16 cellular contexts compared by ENCODE assay signal in the genomic region with DNA sequence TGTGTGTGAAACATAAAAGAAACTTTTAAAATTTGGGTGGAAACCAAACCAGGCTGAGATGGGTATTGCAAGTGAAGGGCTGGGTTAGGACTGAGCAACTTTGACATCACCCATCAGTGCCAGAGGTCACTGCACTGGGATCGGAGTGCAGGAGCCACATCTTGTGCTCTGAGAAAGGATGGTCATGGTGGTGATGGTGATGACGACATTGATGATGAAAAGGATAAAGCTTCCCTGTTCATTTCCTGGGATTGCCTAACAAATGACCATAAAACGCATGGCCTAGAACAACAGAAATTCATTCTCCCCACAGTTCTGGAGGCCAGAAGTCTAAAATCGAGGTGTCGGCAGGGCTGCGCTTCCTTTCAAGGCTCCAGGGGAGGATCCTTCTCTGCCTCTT.
DNase-seq lines count a peak whose midpoint lies in the region; ATAC-seq and TF ChIP-seq lines count a peak whose summit lies in the region.
"Had no signal": no experiment of that assay in that cellular context is flagged by ENCODE, and none has a peak within 500 bp of the region (broad histone marks: within the 10 kb centered on the region; RNA-seq: fewer than 3 reads in every experiment).

No MANE protein-coding gene starts in this region.

- peak overlapping the region in 4 of 7 donors; percentile 7 to 85 (median 39) for H3K27ac Mint-ChIP-seq in CD14-positive monocyte
- H3K27ac Mint-ChIP-seq in CD8-positive, alpha-beta memory T cell: peak overlapping the region in 5 of 8 donors; percentile 7 to 98 (median 87)
- H3K27ac Mint-ChIP-seq in activated CD4-positive, alpha-beta memory T cell treated with anti-CD3 and anti-CD28 coated beads for 36 hours: peak overlapping the region; percentile 2
- peak overlapping the region; percentile 87 to 94 for H3K27ac Mint-ChIP-seq in effector memory CD8-positive, alpha-beta T cell
- H3K27ac Mint-ChIP-seq: B cell, H9 had no signal

- H3K27me3 Mint-ChIP-seq in CD14-positive monocyte (ENCODE audit: low read depth in 3 of 3): peaks cover 10 to 21% (median 11%) of the 10 kb centered on the region in 3 donors
- H3K27me3 Mint-ChIP-seq in CD8-positive, alpha-beta memory T cell: no peaks in the 10 kb centered on the region
- H3K27me3 Mint-ChIP-seq in activated CD4-positive, alpha-beta memory T cell treated with anti-CD3 and anti-CD28 coated beads for 36 hours: peaks cover 5% of the 10 kb centered on the region
- no peaks in the 10 kb centered on the region for H3K27me3 Mint-ChIP-seq in effector memory CD8-positive, alpha-beta T cell

- intact Hi-C loops in CD14-positive monocyte (cut with micrococcal nuclease) (no loop called here), thyroid gland (cut with DNase I) (no loop called here)
- intact Hi-C loops in activated CD4-positive, alpha-beta memory T cell treated with anti-CD3 and anti-CD28 coated beads for 36 hours (cut with micrococcal nuclease): loop anchor here (10.0 kb wide), 1 partner anchor 1528 kb away; a partner anchor contains a TSS

- peaks cover 12% of the 10 kb centered on the region for H3K4me1 Mint-ChIP-seq in CD14-positive monocyte
- peaks cover 58 to 81% (median 73%) of the 10 kb centered on the region in 3 donors for H3K4me1 Mint-ChIP-seq in CD8-positive, alpha-beta memory T cell
- H3K4me1 Mint-ChIP-seq in activated CD4-positive, alpha-beta memory T cell treated with anti-CD3 and anti-CD28 coated beads for 36 hours (ENCODE audit: low read depth): peaks cover 84% of the 10 kb centered on the region
- peaks cover 51 to 58% of the 10 kb centered on the region in 2 donors for H3K4me1 Mint-ChIP-seq in effector memory CD8-positive, alpha-beta T cell (ENCODE audit: low read depth in 2 of 2)

- peaks cover 51% of the 10 kb centered on the region for H3K4me1 ChIP-seq in CD8-positive, alpha-beta memory T cell (ENCODE audit: insufficient read depth, low read length)
- H3K4me1 ChIP-seq in thyroid gland: peaks cover 23 to 26% of the 10 kb centered on the region in 2 donors

- no peak overlapping the region for H3K4me3 Mint-ChIP-seq in CD14-positive monocyte
- no peak overlapping the region for H3K4me3 Mint-ChIP-seq in CD8-positive, alpha-beta memory T cell
- H3K4me3 Mint-ChIP-seq in activated CD4-positive, alpha-beta memory T cell treated with anti-CD3 and anti-CD28 coated beads for 36 hours: no peak overlapping the region
- no peak overlapping the region for H3K4me3 Mint-ChIP-seq in effector memory CD8-positive, alpha-beta T cell
- H3K4me3 Mint-ChIP-seq: B cell, H9 had no signal

- no peaks in the 10 kb centered on the region for H3K36me3 ChIP-seq in CD8-positive, alpha-beta memory T cell (ENCODE audit: insufficient read depth, low read length)
- H3K36me3 ChIP-seq in thyroid gland: no peaks in the 10 kb centered on the region

- no peaks in the 10 kb centered on the region for H3K27me3 ChIP-seq in CD8-positive, alpha-beta memory T cell (ENCODE audit: insufficient read depth, low read length, poor library complexity, severe bottlenecking)
- no peaks in the 10 kb centered on the region for H3K27me3 ChIP-seq in thyroid gland

- POLR2A ChIA-PET in CD8-positive, alpha-beta memory T cell (lab: Charles Lee): no interaction called here
- POLR2A ChIA-PET in activated CD4-positive, alpha-beta memory T cell treated with anti-CD3 and anti-CD28 coated beads for 36 hours (lab: Charles Lee): interaction anchor here (5.1 kb wide), 1 partner anchor 7 kb away, joined by 55 read pairs; no protein-coding TSS in a partner anchor

- DNase-seq in CD14-positive monocyte (ENCODE audit: low spot score) (no peak), NCI-H82 (lab: John Stamatoyannopoulos, UW) (no peak), SIG-M5 (lab: John Stamatoyannopoulos, UW) (no peak), thyroid gland (no peak)
- DNase-seq in CD8-positive, alpha-beta memory T cell: no peak
- no peak for DNase-seq in activated CD4-positive, alpha-beta memory T cell treated with anti-CD3 and anti-CD28 coated beads for 36 hours
- DNase-seq in effector memory CD8-positive, alpha-beta T cell: no peak
- DNase-seq: ACHN, Calu3, DMS79, GOT3, H9 had no signal

- no peak overlapping the region for H3K4me3 ChIP-seq in CD8-positive, alpha-beta memory T cell (ENCODE audit: low read length)
- H3K4me3 ChIP-seq in thyroid gland (replicated peaks in 1 of 3): no peak overlapping the region
- H3K4me3 ChIP-seq: GM12878 had no signal

- no peak for TF ChIP-seq POLR2A in thyroid gland (IDR thresholded peaks at IDR 0.05)

- H3K9me3 Mint-ChIP-seq in CD14-positive monocyte: peaks cover 0 to 1% (median 0%) of the 10 kb centered on the region in 7 donors
- H3K9me3 Mint-ChIP-seq in CD8-positive, alpha-beta memory T cell: no peaks in the 10 kb centered on the region
- H3K9me3 Mint-ChIP-seq in activated CD4-positive, alpha-beta memory T cell treated with anti-CD3 and anti-CD28 coated beads for 36 hours: no peaks in the 10 kb centered on the region
- H3K9me3 Mint-ChIP-seq in effector memory CD8-positive, alpha-beta T cell: no peaks in the 10 kb centered on the region

- no peak for ATAC-seq in effector memory CD8-positive, alpha-beta T cell (replicated peaks)
- ATAC-seq in HG03025 (IDR thresholded peaks at IDR 0.05; ENCODE audit: low FRiP score, unreplicated experiment): no peak
- ATAC-seq: GM12878 had no signal

- 94 to 99% methylated on average over 6 of the region's 6 CpGs for WGBS in thyroid gland, 2 donors

- no peaks in the 10 kb centered on the region for H3K9me3 ChIP-seq in CD8-positive, alpha-beta memory T cell (ENCODE audit: low read length)
- H3K9me3 ChIP-seq in thyroid gland: no peaks in the 10 kb centered on the region

- CTCF ChIA-PET in CD8-positive, alpha-beta memory T cell (lab: Charles Lee): no interaction called here
- CTCF ChIA-PET in activated CD4-positive, alpha-beta memory T cell treated with anti-CD3 and anti-CD28 coated beads for 36 hours (lab: Charles Lee): no interaction called here

- no peaks in the 10 kb centered on the region for H3K36me3 Mint-ChIP-seq in CD14-positive monocyte
- no peaks in the 10 kb centered on the region for H3K36me3 Mint-ChIP-seq in CD8-positive, alpha-beta memory T cell
- no peaks in the 10 kb centered on the region for H3K36me3 Mint-ChIP-seq in activated CD4-positive, alpha-beta memory T cell treated with anti-CD3 and anti-CD28 coated beads for 36 hours
- H3K36me3 Mint-ChIP-seq in effector memory CD8-positive, alpha-beta T cell (ENCODE audit: insufficient read depth): peaks cover 12% of the 10 kb centered on the region

- H3K27ac ChIP-seq in CD8-positive, alpha-beta memory T cell (ENCODE audit: low read depth, low read length): no peak overlapping the region
- H3K27ac ChIP-seq in thyroid gland: no peak overlapping the region
- H3K27ac ChIP-seq: C4-2B had no signal

- TF ChIP-seq CTCF in CD14-positive monocyte (IDR thresholded peaks at IDR 0.05): no peak
- no peak for TF ChIP-seq CTCF in thyroid gland (IDR thresholded peaks at IDR 0.05)

Comparison
In these comparisons a context has a peak if more than half of its experiments do, and no peak if none do; other contexts are left out.
1. H3K27ac Mint-ChIP-seq: peak in every context shown above with its lines; median percentile 90 in effector memory CD8-positive, alpha-beta T cell; 87 in CD8-positive, alpha-beta memory T cell; 39 in CD14-positive monocyte; 2 in activated CD4-positive, alpha-beta memory T cell treated with anti-CD3 and anti-CD28 coated beads for 36 hours.